Comparison of ENCODE assay signal across 20 cellular contexts in genomic region chr5:143347698-143348344, GRCh38. TPM values are rescaled to one million over a fixed set of nuclear protein-coding genes. Genes with fewer than 3 reads are reported as not detected.
DNase-seq lines count a peak whose midpoint lies in the region; ATAC-seq and TF ChIP-seq lines count a peak whose summit lies in the region.
"Had no signal": no experiment of that assay in that cellular context is flagged by ENCODE, and none has a peak within 500 bp of the region (broad histone marks: within the 10 kb centered on the region; RNA-seq: fewer than 3 reads in every experiment).

No MANE protein-coding gene starts in this region.

- H3K36me3 ChIP-seq in subcutaneous abdominal adipose tissue (ENCODE audit: control insufficient read depth in 5 of 5, insufficient read depth in 5 of 5, low read length in 5 of 5) = peaks cover 0 to 2% (median 0%) of the 10 kb centered on the region in 5 donors
- H3K36me3 ChIP-seq: Peyer's patch had no signal

- DNase-seq in T-helper 2 cell treated with Interferon-gamma antibody and Interleukin-4, amounts not matched to agents 5 μg/mL and 100 μg/mL, for 36 hours (ENCODE audit: low spot score) = no peak
- no peak for DNase-seq in T-helper 2 cell
- no peak for DNase-seq in activated B cell treated with CpG ODN at 0.5 μM for 24 hours
- DNase-seq in memory B cell (ENCODE audit: low spot score in 2 of 2) = no peak
- no peak for DNase-seq in NCI-H446 (lab: John Stamatoyannopoulos, UW)
- DNase-seq in MV-4-11 (lab: John Stamatoyannopoulos, UW) = no peak
- no peak for DNase-seq in HK-2 (ENCODE audit: unreplicated experiment)
- DNase-seq: 8988T; activated CD4-positive, alpha-beta memory T cell treated with anti-CD3 and anti-CD28 coated beads, Interleukin-2, amount 10 ng/mL, durations not matched to agents 7 days and 5 days; amniotic stem cell; CD4-positive, alpha-beta memory T cell; EL; erythroblast; H7; islet precursor cell; midbrain; NCI-H2029; Peyer's patch had no signal

- POLR2A ChIA-PET in activated B cell treated with CpG ODN at 0.5 μM for 24 hours (lab: Charles Lee) = no interaction called here

- H3K27ac Mint-ChIP-seq in T-helper 2 cell treated with Interferon-gamma antibody and Interleukin-4, amounts not matched to agents 5 μg/mL and 100 μg/mL, for 36 hours = peak overlapping the region; percentile 59
- H3K27ac Mint-ChIP-seq in activated B cell treated with CpG ODN at 0.5 μM for 24 hours (peak overlapping the region; percentile 26), memory B cell (peak overlapping the region; percentile 26)
- H3K27ac Mint-ChIP-seq: activated CD4-positive, alpha-beta memory T cell treated with anti-CD3 and anti-CD28 coated beads, Interleukin-2, amount 10 ng/mL, durations not matched to agents 7 days and 5 days; activated T-helper 1 cell treated with anti-CD3 and anti-CD28 coated beads, Interleukin-12 subunit alpha, Interleukin-12 subunit beta, Interleukin-2, Interleukin-4 antibody, amounts not matched to agents 30 ng/mL and 10 ng/mL and 1 ng/mL, durations not matched to agents 14 hours and 24 hours and 36 hours had no signal

- H3K27ac ChIP-seq in subcutaneous abdominal adipose tissue (ENCODE audit: low read depth, low read length) = peak overlapping the region; percentile 63
- H3K27ac ChIP-seq: Peyer's patch had no signal

- TF ChIP-seq CTCF in activated B cell treated with CpG ODN at 0.5 μM for 24 hours (IDR thresholded peaks at IDR 0.05) = no peak

- no peak overlapping the region for H3K4me3 Mint-ChIP-seq in T-helper 2 cell treated with Interferon-gamma antibody and Interleukin-4, amounts not matched to agents 5 μg/mL and 100 μg/mL, for 36 hours
- H3K4me3 Mint-ChIP-seq in activated B cell treated with CpG ODN at 0.5 μM for 24 hours (no peak overlapping the region), memory B cell (no peak overlapping the region)
- H3K4me3 Mint-ChIP-seq: activated CD4-positive, alpha-beta memory T cell treated with anti-CD3 and anti-CD28 coated beads, Interleukin-2, amount 10 ng/mL, durations not matched to agents 7 days and 5 days; activated T-helper 1 cell treated with anti-CD3 and anti-CD28 coated beads, Interleukin-12 subunit alpha, Interleukin-12 subunit beta, Interleukin-2, Interleukin-4 antibody, amounts not matched to agents 30 ng/mL and 10 ng/mL and 1 ng/mL, durations not matched to agents 14 hours and 24 hours and 36 hours had no signal

- H3K36me3 Mint-ChIP-seq in T-helper 2 cell treated with Interferon-gamma antibody and Interleukin-4, amounts not matched to agents 5 μg/mL and 100 μg/mL, for 36 hours (ENCODE audit: low read depth) = peaks cover 8% of the 10 kb centered on the region
- H3K36me3 Mint-ChIP-seq in activated B cell treated with CpG ODN at 0.5 μM for 24 hours (ENCODE audit: low read depth) (peaks cover 11% of the 10 kb centered on the region), memory B cell (peaks cover 3% of the 10 kb centered on the region)

- H3K9ac ChIP-seq in subcutaneous abdominal adipose tissue (ENCODE audit: low read length in 5 of 5) = peak overlapping the region in 2 of 5 donors; percentile 4 to 61

- H3K4me1 ChIP-seq in subcutaneous abdominal adipose tissue (ENCODE audit: control insufficient read depth in 5 of 5, insufficient read depth in 5 of 5, low read length in 5 of 5) = peaks cover 5 to 74% (median 54%) of the 10 kb centered on the region in 5 donors

- no peaks in the 10 kb centered on the region for H3K9me3 ChIP-seq in subcutaneous abdominal adipose tissue (ENCODE audit: control insufficient read depth in 5 of 5, low read length in 5 of 5)
- H3K9me3 ChIP-seq: Peyer's patch had no signal

- CTCF ChIA-PET in activated B cell treated with CpG ODN at 0.5 μM for 24 hours (lab: Charles Lee) = no interaction called here

- no peak for ATAC-seq in activated B cell treated with CpG ODN at 0.5 μM for 24 hours (ENCODE audit: low read depth)
- no peak for ATAC-seq in memory B cell (ENCODE audit: low read depth)

- H3K27me3 ChIP-seq in subcutaneous abdominal adipose tissue (ENCODE audit: control insufficient read depth in 5 of 5, insufficient read depth in 4 of 5, low read length in 5 of 5) = no peaks in the 10 kb centered on the region
- H3K27me3 ChIP-seq: Peyer's patch had no signal

- H3K9me3 Mint-ChIP-seq in T-helper 2 cell treated with Interferon-gamma antibody and Interleukin-4, amounts not matched to agents 5 μg/mL and 100 μg/mL, for 36 hours = no peaks in the 10 kb centered on the region
- H3K9me3 Mint-ChIP-seq in activated B cell treated with CpG ODN at 0.5 μM for 24 hours = no peaks in the 10 kb centered on the region
- H3K9me3 Mint-ChIP-seq in memory B cell = no peaks in the 10 kb centered on the region
- H3K9me3 Mint-ChIP-seq: activated CD4-positive, alpha-beta memory T cell treated with anti-CD3 and anti-CD28 coated beads, Interleukin-2, amount 10 ng/mL, durations not matched to agents 7 days and 5 days; activated T-helper 1 cell treated with anti-CD3 and anti-CD28 coated beads, Interleukin-12 subunit alpha, Interleukin-12 subunit beta, Interleukin-2, Interleukin-4 antibody, amounts not matched to agents 30 ng/mL and 10 ng/mL and 1 ng/mL, durations not matched to agents 14 hours and 24 hours and 36 hours; CD4-positive, alpha-beta memory T cell had no signal

- peaks cover 24% of the 10 kb centered on the region for H3K4me1 Mint-ChIP-seq in T-helper 2 cell treated with Interferon-gamma antibody and Interleukin-4, amounts not matched to agents 5 μg/mL and 100 μg/mL, for 36 hours (ENCODE audit: low read depth)
- H3K4me1 Mint-ChIP-seq in activated B cell treated with CpG ODN at 0.5 μM for 24 hours = peaks cover 42% of the 10 kb centered on the region
- peaks cover 14% of the 10 kb centered on the region for H3K4me1 Mint-ChIP-seq in memory B cell

- H3K27me3 Mint-ChIP-seq in T-helper 2 cell treated with Interferon-gamma antibody and Interleukin-4, amounts not matched to agents 5 μg/mL and 100 μg/mL, for 36 hours (ENCODE audit: low read depth) = no peaks in the 10 kb centered on the region
- H3K27me3 Mint-ChIP-seq in activated B cell treated with CpG ODN at 0.5 μM for 24 hours (no peaks in the 10 kb centered on the region), memory B cell (no peaks in the 10 kb centered on the region)
- H3K27me3 Mint-ChIP-seq: activated CD4-positive, alpha-beta memory T cell treated with anti-CD3 and anti-CD28 coated beads, Interleukin-2, amount 10 ng/mL, durations not matched to agents 7 days and 5 days; CD4-positive, alpha-beta memory T cell had no signal

- no peak overlapping the region for H3K4me3 ChIP-seq in subcutaneous abdominal adipose tissue (ENCODE audit: low read depth in 1 of 5, low read length in 5 of 5)
- H3K4me3 ChIP-seq: Peyer's patch had no signal

- intact Hi-C loops in activated B cell treated with CpG ODN at 0.5 μM for 24 hours (cut with micrococcal nuclease) = no loop called here

RNA-seq across cellular contexts. Expression of gene NR3C1, which starts 55.7 kb away (rescaled TPM):
- 105 and 110 TPM in 2 replicates for total RNA-seq in activated B cell treated with CpG ODN at 0.5 μM for 24 hours
